In genomic region chr19:46639356-46640061, GRCh38 we compare ENCODE assay signal across 8 cellular contexts. TPM values are rescaled to one million over a fixed set of nuclear protein-coding genes. Genes with fewer than 3 reads are reported as not detected.
DNase-seq lines count a peak whose midpoint lies in the region; ATAC-seq, FAIRE-seq and TF ChIP-seq lines count a peak whose summit lies in the region.

No MANE protein-coding gene starts in this region.

- peak overlapping the region; percentile 52 to 91; a peak in 3 of 4 replicates for H3K9ac ChIP-seq in K562 (ENCODE audit: insufficient read depth in 1 of 2, low read depth in 2 of 2, low read length in 2 of 2)

- no peaks in the 10 kb centered on the region for H4K20me1 ChIP-seq in K562 (replicated peaks; ENCODE audit: control insufficient read depth, insufficient read depth, low read length)

- no peak for TF ChIP-seq POLR2A in K562 (conservative IDR thresholded peaks at IDR 0.05)
- TF ChIP-seq POLR2A in testis (IDR thresholded peaks at IDR 0.05), result no peak
- no peak for TF ChIP-seq POLR2A in erythroblast (IDR thresholded peaks at IDR 0.05; ENCODE audit: low read length)

- WGBS in K562 (ENCODE audit: insufficient coverage, low coverage, missing lambda C conversion rate), result 15% methylated on average over 10 of the region's 44 CpGs
- 2 to 3% methylated on average over 11 to 36 of the region's 44 CpGs for WGBS in testis, 2 donors

- H3K4me1 ChIP-seq in K562 (replicated peaks in 1 of 2; ENCODE audit: control insufficient read depth in 2 of 2, insufficient read depth in 2 of 2, low read length in 2 of 2), result peaks cover 18 to 44% of the 10 kb centered on the region in 2 experiments; a peak in 4 of 5 replicates
- H3K4me1 ChIP-seq in testis, result peaks cover 8% of the 10 kb centered on the region

- H3K9me3 ChIP-seq in MG63 (no peaks in the 10 kb centered on the region), K562 (replicated peaks; ENCODE audit: control insufficient read depth, insufficient read depth, low read depth, low read length) (no peaks in the 10 kb centered on the region), testis (no peaks in the 10 kb centered on the region)

- H3K27me3 ChIP-seq in MG63 (peaks cover 15% of the 10 kb centered on the region), K562 (ENCODE audit: control insufficient read depth in 2 of 2, insufficient read depth in 2 of 2, low read length in 2 of 2) (no peaks in the 10 kb centered on the region), kidney epithelial cell (ENCODE audit: control insufficient read depth, insufficient read depth, low read length) (peaks cover 51% of the 10 kb centered on the region), testis (no peaks in the 10 kb centered on the region)

- intact Hi-C loops in K562 (cut with micrococcal nuclease) (no loop called here), testis (cut with DNase I; ENCODE audit: low total_unique reads) (no loop called here)

- peak; percentile 51 for FAIRE-seq in K562 (lab: Jason Lieb, UNC)

- peak in 2 of 3 experiments; percentile 66 to 68 for DNase-seq in NCI-H1417 (lab: John Stamatoyannopoulos, UW)
- DNase-seq in NCI-H1417 treated with DMSO at 0.1 percent for 48 hours (lab: John Stamatoyannopoulos, UW), result no peak
- DNase-seq in MG63, result peak; percentile 60
- DNase-seq in K562 (ENCODE audit: extremely low read depth in 1 of 4, low spot score in 3 of 4), result peak; percentile 51 to 78 (median 59)
- no peak for DNase-seq in kidney epithelial cell (ENCODE audit: low read depth)
- peak; percentile 31 for DNase-seq in testis
- no peak for DNase-seq in erythroblast (lab: John Stamatoyannopoulos, UW)

- BruUV-seq in K562 (replicated peaks; lab: Mats Ljungman, UMichigan), result no TSS peak

- no peaks in the 10 kb centered on the region for H3K36me3 ChIP-seq in MG63
- no peaks in the 10 kb centered on the region for H3K36me3 ChIP-seq in K562 (ENCODE audit: control insufficient read depth, insufficient read depth, low read length)
- no peaks in the 10 kb centered on the region for H3K36me3 ChIP-seq in kidney epithelial cell (ENCODE audit: control insufficient read depth, insufficient read depth, low read length)
- no peaks in the 10 kb centered on the region for H3K36me3 ChIP-seq in testis (ENCODE audit: low read depth, missing control alignments)

- in situ Hi-C loops in K562 (cut with MboI), result no loop called here

- H3K4me3 ChIP-seq in MG63 (peak overlapping the region; percentile 40), K562 (peak overlapping the region; percentile 53), kidney epithelial cell (ENCODE audit: low read depth, low read length) (peak overlapping the region; percentile 12), testis (peak overlapping the region; percentile 34 to 47)

- TF ChIP-seq EP300 in K562 (IDR thresholded peaks at IDR 0.05; ENCODE audit: low read length), result no peak

- H3K9me1 ChIP-seq in K562 (ENCODE audit: control insufficient read depth, insufficient read depth, low read length), result no peaks in the 10 kb centered on the region

- POLR2A ChIA-PET in K562 (lab: Yijun Ruan, JAX), result interaction anchor here (0.6 to 0.7 kb wide), 6 partner anchors 8 to 120 kb away, joined by 3 to 5 read pairs (median 3); partner anchors contain the start of gene CALM3

- TF ChIP-seq CTCF in K562 (IDR thresholded peaks at IDR 0.05 in 2 of 3, conservative IDR thresholded peaks at IDR 0.05 in 1 of 3; ENCODE audit: insufficient read depth in 2 of 3, low read depth in 1 of 3, low read length in 3 of 3) (no peak), kidney epithelial cell (IDR thresholded peaks at IDR 0.05; ENCODE audit: insufficient read depth, low read length, poor library complexity, severe bottlenecking) (no peak), testis (IDR thresholded peaks at IDR 0.05) (no peak)

- H3K79me2 ChIP-seq in K562 (ENCODE audit: control insufficient read depth, insufficient read depth, low read length), result no peaks in the 10 kb centered on the region

- CTCF ChIA-PET in K562 (lab: Yijun Ruan, JAX; ENCODE audit: low intra/inter-chr PET ratio), result interaction anchor here (0.6 to 0.7 kb wide), 2 partner anchors 114 to 219 kb away, joined by 3 read pairs; no protein-coding TSS in a partner anchor

- peak; percentile 44 for ATAC-seq in K562
- ATAC-seq in GM19351 (IDR thresholded peaks at IDR 0.05; ENCODE audit: unreplicated experiment), result no peak

- H3K4me2 ChIP-seq in K562 (ENCODE audit: insufficient read depth, low read length), result peak overlapping the region; percentile 90

- H3K27ac ChIP-seq in K562 (ENCODE audit: extremely low read depth, low read depth, low read length), result peak overlapping the region; percentile 44; the same call in 2 of the 3 replicates
- H3K27ac ChIP-seq in testis, result peak overlapping the region in 1 of 2 donors; percentile 72

- H2AFZ ChIP-seq in K562 (ENCODE audit: low read depth, low read length), result peak overlapping the region; percentile 79

- TF ChIP-seq RAD21 in K562 (CRISPR knock-in tag; conservative IDR thresholded peaks at IDR 0.05 in 1 of 2, IDR thresholded peaks at IDR 0.05 in 1 of 2), result no peak

RNA-seq across cellular contexts. Expression of gene GNG8, which starts 3.5 kb away (rescaled TPM):
- not detected in 2 replicates for total RNA-seq in MG63 (2014; rRNA removed; shearing (Covaris generic); ENCODE audit: low replicate concordance)
- not detected in 2 replicates for total RNA-seq in K562 (2011; cell fraction: chromatin; rRNA removed; ENCODE audit: low replicate concordance)
- total RNA-seq in K562 (2011; cell fraction: nucleolus; rRNA removed), result not detected in 2 replicates
- total RNA-seq in K562 (2011; cell fraction: nucleoplasm; rRNA removed), result not detected in 2 replicates
- total RNA-seq in K562 (2014; rRNA removed) (not detected in 2 replicates), K562 (2014; rRNA removed; fragmentation: Illumina TruSeq; extraction: Trizol) (not detected in 2 replicates), K562 (2015; rRNA removed; fragmentation: Illumina TruSeq; extraction: Trizol) (not detected in 2 replicates), K562 (2021) (not detected in 2 replicates), kidney epithelial cell (not detected in 2 replicates), testis (not detected)
- polyA plus RNA-seq in K562 (2011; rRNA removed) (not detected in 2 replicates), K562 (2014; fragmentation: Illumina TruSeq; extraction: Trizol) (not detected in 2 replicates), K562 (2014; fragmentation: Nextera tagmentation; extraction: Ambion mirVana) (1 to 10 TPM in 1 of 2 experiments, not detected in 1; 1.3 TPM), K562 (2014; rRNA removed) (not detected in 2 replicates), testis (ENCODE audit: insufficient read depth, low read depth, low replicate concordance) (not detected)
- polyA plus RNA-seq in K562 (2011; cell fraction: cytosol; rRNA removed), result not detected in 2 replicates
- not detected in 2 replicates for polyA plus RNA-seq in K562 (2011; cell fraction: nucleus; rRNA removed)
- polyA plus RNA-seq in K562 (2012), result not detected in 2 replicates
- polyA minus RNA-seq in K562 (2011; rRNA and poly(A)+ RNA removed), result not detected in 2 replicates
- polyA minus RNA-seq in K562 (2011; cell fraction: cytosol; rRNA and poly(A)+ RNA removed), result not detected in 2 replicates
- not detected in 2 replicates for polyA minus RNA-seq in K562 (2011; cell fraction: nucleus; rRNA and poly(A)+ RNA removed)

RNA-seq across cellular contexts. Expression of gene PTGIR, which starts 14.6 kb away (rescaled TPM):
- total RNA-seq in MG63 (2014; rRNA removed; shearing (Covaris generic); ENCODE audit: low replicate concordance), result not detected in 2 replicates
- total RNA-seq in K562 (2011; cell fraction: chromatin; rRNA removed; ENCODE audit: low replicate concordance), result 3.0 and 9.9 TPM in 2 replicates
- total RNA-seq in K562 (2011; cell fraction: nucleolus; rRNA removed), result 4.3 and 7.3 TPM in 2 replicates
- 3.1 and 3.6 TPM in 2 replicates for total RNA-seq in K562 (2011; cell fraction: nucleoplasm; rRNA removed)
- total RNA-seq in K562 (2014; rRNA removed) (0.61 and 1.5 TPM in 2 replicates), K562 (2014; rRNA removed; fragmentation: Illumina TruSeq; extraction: Trizol) (0.18 and 0.45 TPM in 2 replicates), K562 (2015; rRNA removed; fragmentation: Illumina TruSeq; extraction: Trizol) (0.30 and 0.36 TPM in 2 replicates), K562 (2021) (1.4 and 1.9 TPM in 2 replicates), kidney epithelial cell (0.48 TPM in 1 of 2 replicates, not detected in the other), testis (under 1 TPM; 0.63 to 0.87 TPM)
- polyA plus RNA-seq in K562 (2011; rRNA removed) (1.7 and 2.0 TPM in 2 replicates), K562 (2014; fragmentation: Illumina TruSeq; extraction: Trizol) (0.58 and 0.65 TPM in 2 replicates), K562 (2014; fragmentation: Nextera tagmentation; extraction: Ambion mirVana) (under 1 TPM in 1 of 2 experiments, not detected in 1; 0.11 TPM), K562 (2014; rRNA removed) (1.7 and 3.4 TPM in 2 replicates), testis (ENCODE audit: insufficient read depth, low read depth, low replicate concordance) (1.0 TPM)
- 1.6 and 7.6 TPM in 2 replicates for polyA plus RNA-seq in K562 (2011; cell fraction: cytosol; rRNA removed)
- polyA plus RNA-seq in K562 (2011; cell fraction: nucleus; rRNA removed), result 3.7 and 12.1 TPM in 2 replicates
- polyA plus RNA-seq in K562 (2012), result 0.46 and 0.89 TPM in 2 replicates
- polyA minus RNA-seq in K562 (2011; rRNA and poly(A)+ RNA removed), result 0.24 and 0.35 TPM in 2 replicates
- 0.38 TPM in 1 of 2 replicates, not detected in the other for polyA minus RNA-seq in K562 (2011; cell fraction: cytosol; rRNA and poly(A)+ RNA removed)
- 1.1 and 1.2 TPM in 2 replicates for polyA minus RNA-seq in K562 (2011; cell fraction: nucleus; rRNA and poly(A)+ RNA removed)

RNA-seq across cellular contexts. Expression of gene DACT3, which starts 21.5 kb away (rescaled TPM):
- total RNA-seq in MG63 (2014; rRNA removed; shearing (Covaris generic); ENCODE audit: low replicate concordance), result 1.5 and 1.7 TPM in 2 replicates
- 6.5 and 10.4 TPM in 2 replicates for total RNA-seq in K562 (2011; cell fraction: chromatin; rRNA removed; ENCODE audit: low replicate concordance)
- 5.1 and 6.8 TPM in 2 replicates for total RNA-seq in K562 (2011; cell fraction: nucleolus; rRNA removed)
- 6.0 and 8.6 TPM in 2 replicates for total RNA-seq in K562 (2011; cell fraction: nucleoplasm; rRNA removed)
- total RNA-seq in K562 (2014; rRNA removed), result 4.7 and 6.5 TPM in 2 replicates
- total RNA-seq in K562 (2014; rRNA removed; fragmentation: Illumina TruSeq; extraction: Trizol), result 2.8 TPM in 2 replicates
- total RNA-seq in K562 (2015; rRNA removed; fragmentation: Illumina TruSeq; extraction: Trizol), result 2.3 and 2.5 TPM in 2 replicates
- total RNA-seq in K562 (2021), result 5.9 and 6.5 TPM in 2 replicates
- polyA plus RNA-seq in K562 (2011; rRNA removed), result 3.3 and 3.5 TPM in 2 replicates
- polyA plus RNA-seq in K562 (2011; cell fraction: cytosol; rRNA removed), result 3.0 and 6.0 TPM in 2 replicates
- 3.7 and 5.0 TPM in 2 replicates for polyA plus RNA-seq in K562 (2011; cell fraction: nucleus; rRNA removed)
- 1.3 and 2.1 TPM in 2 replicates for polyA plus RNA-seq in K562 (2012)
- polyA plus RNA-seq in K562 (2014; fragmentation: Illumina TruSeq; extraction: Trizol), result 4.1 and 4.2 TPM in 2 replicates
- under 1 TPM; 0.67 to 0.83 TPM for polyA plus RNA-seq in K562 (2014; fragmentation: Nextera tagmentation; extraction: Ambion mirVana)
- polyA plus RNA-seq in K562 (2014; rRNA removed), result 3.3 and 5.1 TPM in 2 replicates
- 1.9 and 3.0 TPM in 2 replicates for polyA minus RNA-seq in K562 (2011; rRNA and poly(A)+ RNA removed)
- polyA minus RNA-seq in K562 (2011; cell fraction: cytosol; rRNA and poly(A)+ RNA removed), result 2.0 and 2.5 TPM in 2 replicates
- 0.67 and 1.1 TPM in 2 replicates for polyA minus RNA-seq in K562 (2011; cell fraction: nucleus; rRNA and poly(A)+ RNA removed)
- 0.14 and 0.33 TPM in 2 replicates for total RNA-seq in kidney epithelial cell
- total RNA-seq in testis, result 10 to 100 TPM; 17.2 to 30.6 TPM
- 19.8 TPM for polyA plus RNA-seq in testis (ENCODE audit: insufficient read depth, low read depth, low replicate concordance)

RNA-seq across cellular contexts. Expression of gene CALM3, which starts 38.4 kb away (rescaled TPM):
- total RNA-seq in MG63 (2014; rRNA removed; shearing (Covaris generic); ENCODE audit: low replicate concordance), result 90.4 and 116 TPM in 2 replicates
- 68.2 and 118 TPM in 2 replicates for total RNA-seq in K562 (2011; cell fraction: chromatin; rRNA removed; ENCODE audit: low replicate concordance)
- 47.8 and 53.5 TPM in 2 replicates for total RNA-seq in K562 (2011; cell fraction: nucleolus; rRNA removed)
- total RNA-seq in K562 (2011; cell fraction: nucleoplasm; rRNA removed), result 91.9 and 153 TPM in 2 replicates
- total RNA-seq in K562 (2014; rRNA removed), result 149 and 180 TPM in 2 replicates
- 126 and 150 TPM in 2 replicates for total RNA-seq in K562 (2014; rRNA removed; fragmentation: Illumina TruSeq; extraction: Trizol)
- total RNA-seq in K562 (2015; rRNA removed; fragmentation: Illumina TruSeq; extraction: Trizol), result 154 and 156 TPM in 2 replicates
- 277 TPM in 2 replicates for total RNA-seq in K562 (2021)
- polyA plus RNA-seq in K562 (2011; rRNA removed), result 255 and 327 TPM in 2 replicates
- polyA plus RNA-seq in K562 (2011; cell fraction: cytosol; rRNA removed), result 230 and 235 TPM in 2 replicates
- 152 and 155 TPM in 2 replicates for polyA plus RNA-seq in K562 (2011; cell fraction: nucleus; rRNA removed)
- polyA plus RNA-seq in K562 (2012), result 203 and 388 TPM in 2 replicates
- 307 and 350 TPM in 2 replicates for polyA plus RNA-seq in K562 (2014; fragmentation: Illumina TruSeq; extraction: Trizol)
- polyA plus RNA-seq in K562 (2014; fragmentation: Nextera tagmentation; extraction: Ambion mirVana), result 10 to 100 TPM; 34.6 to 40.2 TPM
- polyA plus RNA-seq in K562 (2014; rRNA removed), result 266 and 273 TPM in 2 replicates
- polyA minus RNA-seq in K562 (2011; rRNA and poly(A)+ RNA removed), result 333 and 438 TPM in 2 replicates
- 82.3 and 91.6 TPM in 2 replicates for polyA minus RNA-seq in K562 (2011; cell fraction: cytosol; rRNA and poly(A)+ RNA removed)
- 20.3 and 36.9 TPM in 2 replicates for polyA minus RNA-seq in K562 (2011; cell fraction: nucleus; rRNA and poly(A)+ RNA removed)
- total RNA-seq in kidney epithelial cell, result 103 and 127 TPM in 2 replicates
- 100 to 1,000 TPM; 357 to 380 TPM for total RNA-seq in testis
- 889 TPM for polyA plus RNA-seq in testis (ENCODE audit: insufficient read depth, low read depth, low replicate concordance)

Comparison
In these comparisons a context has a peak if more than half of its experiments do, and no peak if none do; other contexts are left out.
1. DNase-seq: peak in NCI-H1417 (2 of 3), MG63 (single experiment), K562 (4 of 4) and testis (single experiment); none in NCI-H1417 treated with DMSO at 0.1 percent for 48 hours (single experiment), kidney epithelial cell (single experiment) and erythroblast (0 of 2).
2. Peak in every context shown above with its lines, with median percentiles within 50 percentile points of each other: H3K4me3 ChIP-seq.